ENCODE assay signal across 24 cellular contexts in genomic region chr19:31372245-31372781, GRCh38. TPM values are rescaled to one million over a fixed set of nuclear protein-coding genes. Genes with fewer than 3 reads are reported as not detected.
DNase-seq lines count a peak whose midpoint lies in the region; ATAC-seq, FAIRE-seq and TF ChIP-seq lines count a peak whose summit lies in the region.
"Had no signal": no experiment of that assay in that cellular context is flagged by ENCODE, and none has a peak within 500 bp of the region (broad histone marks: within the 10 kb centered on the region; RNA-seq: fewer than 3 reads in every experiment).

No MANE protein-coding gene starts in this region.

- H3K79me2 ChIP-seq in K562 (ENCODE audit: control insufficient read depth, insufficient read depth, low read length) = no peaks in the 10 kb centered on the region

- H3K9me3 ChIP-seq in K562 (replicated peaks; ENCODE audit: control insufficient read depth, insufficient read depth, low read depth, low read length) = no peaks in the 10 kb centered on the region
- H3K9me3 ChIP-seq: transverse colon had no signal

- POLR2A ChIA-PET in activated naive CD8-positive, alpha-beta T cell treated with anti-CD3 and anti-CD28 coated beads, Interleukin-2, amount 10 ng/mL, durations not matched to agents 7 days and 5 days (lab: Charles Lee) = no interaction called here
- POLR2A ChIA-PET in K562 (lab: Yijun Ruan, JAX) = no interaction called here

- no TSS peak for BruUV-seq in K562 (replicated peaks; lab: Mats Ljungman, UMichigan)

- no peaks in the 10 kb centered on the region; a peak in 1 of 5 replicates for H3K27me3 ChIP-seq in K562 (ENCODE audit: control insufficient read depth in 2 of 2, insufficient read depth in 2 of 2, low read length in 2 of 2)
- H3K27me3 ChIP-seq: brain microvascular endothelial cell, transverse colon had no signal

- H3K4me1 ChIP-seq in K562 (replicated peaks in 1 of 2; ENCODE audit: control insufficient read depth in 2 of 2, insufficient read depth in 2 of 2, low read length in 2 of 2) = no peaks in the 10 kb centered on the region
- H3K4me1 ChIP-seq: heart left ventricle, psoas muscle, transverse colon had no signal

- ATAC-seq in activated naive CD8-positive, alpha-beta T cell treated with anti-CD3 and anti-CD28 coated beads, Interleukin-2, amount 10 ng/mL, durations not matched to agents 7 days and 5 days (ENCODE audit: low read depth) = peak; percentile 72
- ATAC-seq in K562 = no peak
- peak; percentile 93 for ATAC-seq in stimulated activated naive CD8-positive, alpha-beta T cell treated with anti-CD3 and anti-CD28 coated beads, Interleukin-15, amount 100 ng/mL, for 72 hours
- ATAC-seq: GM23338, heart left ventricle, psoas muscle had no signal

- 0% methylated on average over 2 of the region's 2 CpGs for WGBS in K562 (ENCODE audit: insufficient coverage, low coverage, missing lambda C conversion rate)

- no peak overlapping the region for H2AFZ ChIP-seq in K562 (ENCODE audit: low read depth, low read length)
- H2AFZ ChIP-seq: GM23338 had no signal

- H3K27ac Mint-ChIP-seq in activated naive CD8-positive, alpha-beta T cell treated with anti-CD3 and anti-CD28 coated beads, Interleukin-2, amount 10 ng/mL, durations not matched to agents 7 days and 5 days = no peak overlapping the region
- H3K27ac Mint-ChIP-seq in activated naive CD8-positive, alpha-beta T cell treated with anti-CD3 and anti-CD28 coated beads for 36 hours = no peak overlapping the region
- H3K27ac Mint-ChIP-seq in stimulated activated naive CD8-positive, alpha-beta T cell treated with anti-CD3 and anti-CD28 coated beads, Interleukin-15, amount 100 ng/mL, for 72 hours = peak overlapping the region in 1 of 2 donors; percentile 38
- no peak overlapping the region for H3K27ac Mint-ChIP-seq in mesothelial cell of epicardium
- H3K27ac Mint-ChIP-seq in activated T-helper 1 cell treated with anti-CD3 and anti-CD28 coated beads, Interleukin-12 subunit alpha, Interleukin-12 subunit beta, Interleukin-2, Interleukin-4 antibody, amounts not matched to agents 30 ng/mL and 10 ng/mL and 1 ng/mL, durations not matched to agents 14 hours and 24 hours and 36 hours = no peak overlapping the region
- H3K27ac Mint-ChIP-seq: naive B cell had no signal

- TF ChIP-seq RAD21 in K562 (CRISPR knock-in tag; conservative IDR thresholded peaks at IDR 0.05 in 1 of 2, IDR thresholded peaks at IDR 0.05 in 1 of 2) = no peak

- peaks cover 24% of the 10 kb centered on the region for H3K27me3 Mint-ChIP-seq in activated naive CD8-positive, alpha-beta T cell treated with anti-CD3 and anti-CD28 coated beads, Interleukin-2, amount 10 ng/mL, durations not matched to agents 7 days and 5 days
- H3K27me3 Mint-ChIP-seq in activated naive CD8-positive, alpha-beta T cell treated with anti-CD3 and anti-CD28 coated beads for 36 hours = peaks cover 36% of the 10 kb centered on the region
- H3K27me3 Mint-ChIP-seq in stimulated activated naive CD8-positive, alpha-beta T cell treated with anti-CD3 and anti-CD28 coated beads, Interleukin-15, amount 100 ng/mL, for 72 hours = peaks cover 61% of the 10 kb centered on the region
- peaks cover 2% of the 10 kb centered on the region for H3K27me3 Mint-ChIP-seq in mesothelial cell of epicardium (ENCODE audit: low read depth)
- peaks cover 5% of the 10 kb centered on the region for H3K27me3 Mint-ChIP-seq in activated T-helper 1 cell treated with anti-CD3 and anti-CD28 coated beads, Interleukin-12 subunit alpha, Interleukin-12 subunit beta, Interleukin-2, Interleukin-4 antibody, amounts not matched to agents 30 ng/mL and 10 ng/mL and 1 ng/mL, durations not matched to agents 14 hours and 24 hours and 36 hours (ENCODE audit: insufficient read depth)

- peak; percentile 39 for DNase-seq in activated naive CD8-positive, alpha-beta T cell treated with anti-CD3 and anti-CD28 coated beads, Interleukin-2, amount 10 ng/mL, durations not matched to agents 7 days and 5 days
- no peak for DNase-seq in activated naive CD8-positive, alpha-beta T cell treated with anti-CD3 and anti-CD28 coated beads for 36 hours
- DNase-seq in Jurkat, Clone E6-1 (ENCODE audit: low read depth, low spot score) = peak; percentile 90
- DNase-seq in K562 (ENCODE audit: extremely low read depth in 1 of 4, low spot score in 3 of 4) (no peak), mesothelial cell of epicardium (ENCODE audit: low spot score in 2 of 2, unreplicated experiment in 2 of 2) (no peak)
- DNase-seq in stimulated activated naive CD8-positive, alpha-beta T cell treated with anti-CD3 and anti-CD28 coated beads, Interleukin-15, amount 100 ng/mL, for 72 hours = peak; percentile 9 to 49
- no peak for DNase-seq in activated T-helper 1 cell treated with anti-CD3 and anti-CD28 coated beads, Interleukin-12 subunit alpha, Interleukin-12 subunit beta, Interleukin-2, Interleukin-4 antibody, amounts not matched to agents 30 ng/mL and 10 ng/mL and 1 ng/mL, durations not matched to agents 14 hours and 24 hours and 36 hours (ENCODE audit: low spot score)
- DNase-seq: activated T-cell treated with anti-CD3 and anti-CD28 coated beads, Interleukin-2, amount 50 U/mL, for 1 hour; amygdala; brain microvascular endothelial cell; Calu3; foreskin melanocyte; heart left ventricle; kidney; naive B cell; NCI-H146; NCI-H345; nucleus accumbens; psoas muscle; stimulated activated CD4-positive, alpha-beta T cell treated with anti-CD3 and anti-CD28 coated beads, Interleukin-4, amount 100 ng/mL, for 1 hour; SW 1271; transverse colon had no signal

- no peaks in the 10 kb centered on the region for H3K36me3 Mint-ChIP-seq in activated naive CD8-positive, alpha-beta T cell treated with anti-CD3 and anti-CD28 coated beads, Interleukin-2, amount 10 ng/mL, durations not matched to agents 7 days and 5 days
- H3K36me3 Mint-ChIP-seq in activated naive CD8-positive, alpha-beta T cell treated with anti-CD3 and anti-CD28 coated beads for 36 hours = no peaks in the 10 kb centered on the region
- peaks cover 20% of the 10 kb centered on the region for H3K36me3 Mint-ChIP-seq in mesothelial cell of epicardium
- H3K36me3 Mint-ChIP-seq in activated T-helper 1 cell treated with anti-CD3 and anti-CD28 coated beads, Interleukin-12 subunit alpha, Interleukin-12 subunit beta, Interleukin-2, Interleukin-4 antibody, amounts not matched to agents 30 ng/mL and 10 ng/mL and 1 ng/mL, durations not matched to agents 14 hours and 24 hours and 36 hours (ENCODE audit: low read depth) = no peaks in the 10 kb centered on the region
- H3K36me3 Mint-ChIP-seq: CD14-positive monocyte, naive B cell had no signal

- no peaks in the 10 kb centered on the region for H3K36me3 ChIP-seq in K562 (ENCODE audit: control insufficient read depth, insufficient read depth, low read length)
- H3K36me3 ChIP-seq: brain microvascular endothelial cell, heart left ventricle, transverse colon had no signal

- FAIRE-seq in K562 (lab: Jason Lieb, UNC) = no peak
- FAIRE-seq: kidney had no signal

- intact Hi-C loops in K562 (cut with micrococcal nuclease) = no loop called here
- intact Hi-C loops in activated T-helper 1 cell treated with anti-CD3 and anti-CD28 coated beads, Interleukin-12 subunit alpha, Interleukin-12 subunit beta, Interleukin-2, Interleukin-4 antibody, amounts not matched to agents 30 ng/mL and 10 ng/mL and 1 ng/mL, durations not matched to agents 14 hours and 24 hours and 36 hours (cut with micrococcal nuclease) = no loop called here

- peaks cover 8% of the 10 kb centered on the region for H3K4me1 Mint-ChIP-seq in activated naive CD8-positive, alpha-beta T cell treated with anti-CD3 and anti-CD28 coated beads, Interleukin-2, amount 10 ng/mL, durations not matched to agents 7 days and 5 days
- peaks cover 16% of the 10 kb centered on the region for H3K4me1 Mint-ChIP-seq in activated naive CD8-positive, alpha-beta T cell treated with anti-CD3 and anti-CD28 coated beads for 36 hours
- H3K4me1 Mint-ChIP-seq in stimulated activated naive CD8-positive, alpha-beta T cell treated with anti-CD3 and anti-CD28 coated beads, Interleukin-15, amount 100 ng/mL, for 72 hours = peaks cover 15% of the 10 kb centered on the region
- peaks cover 4% of the 10 kb centered on the region for H3K4me1 Mint-ChIP-seq in mesothelial cell of epicardium
- peaks cover 16% of the 10 kb centered on the region for H3K4me1 Mint-ChIP-seq in activated T-helper 1 cell treated with anti-CD3 and anti-CD28 coated beads, Interleukin-12 subunit alpha, Interleukin-12 subunit beta, Interleukin-2, Interleukin-4 antibody, amounts not matched to agents 30 ng/mL and 10 ng/mL and 1 ng/mL, durations not matched to agents 14 hours and 24 hours and 36 hours (ENCODE audit: low read depth)
- H3K4me1 Mint-ChIP-seq: CD14-positive monocyte, naive B cell had no signal

- H3K9ac ChIP-seq in K562 (ENCODE audit: insufficient read depth in 1 of 2, low read depth in 2 of 2, low read length in 2 of 2) = no peak overlapping the region

- CTCF ChIA-PET in K562 (lab: Yijun Ruan, JAX; ENCODE audit: low intra/inter-chr PET ratio) = no interaction called here

- H3K4me3 Mint-ChIP-seq in activated naive CD8-positive, alpha-beta T cell treated with anti-CD3 and anti-CD28 coated beads, Interleukin-2, amount 10 ng/mL, durations not matched to agents 7 days and 5 days = no peak overlapping the region
- no peak overlapping the region for H3K4me3 Mint-ChIP-seq in activated naive CD8-positive, alpha-beta T cell treated with anti-CD3 and anti-CD28 coated beads for 36 hours
- no peak overlapping the region for H3K4me3 Mint-ChIP-seq in stimulated activated naive CD8-positive, alpha-beta T cell treated with anti-CD3 and anti-CD28 coated beads, Interleukin-15, amount 100 ng/mL, for 72 hours
- H3K4me3 Mint-ChIP-seq in mesothelial cell of epicardium = no peak overlapping the region
- H3K4me3 Mint-ChIP-seq in activated T-helper 1 cell treated with anti-CD3 and anti-CD28 coated beads, Interleukin-12 subunit alpha, Interleukin-12 subunit beta, Interleukin-2, Interleukin-4 antibody, amounts not matched to agents 30 ng/mL and 10 ng/mL and 1 ng/mL, durations not matched to agents 14 hours and 24 hours and 36 hours = no peak overlapping the region
- H3K4me3 Mint-ChIP-seq: CD14-positive monocyte, GM23338 had no signal

- TF ChIP-seq POLR2A in K562 (conservative IDR thresholded peaks at IDR 0.05) = no peak

- H3K9me1 ChIP-seq in K562 (ENCODE audit: control insufficient read depth, insufficient read depth, low read length) = no peaks in the 10 kb centered on the region

- H3K27ac ChIP-seq in K562 (ENCODE audit: extremely low read depth, low read depth, low read length) = no peak overlapping the region
- H3K27ac ChIP-seq: brain microvascular endothelial cell, heart left ventricle, psoas muscle, transverse colon had no signal

- H3K9me3 Mint-ChIP-seq in activated naive CD8-positive, alpha-beta T cell treated with anti-CD3 and anti-CD28 coated beads, Interleukin-2, amount 10 ng/mL, durations not matched to agents 7 days and 5 days = peaks cover 7% of the 10 kb centered on the region
- no peaks in the 10 kb centered on the region for H3K9me3 Mint-ChIP-seq in activated naive CD8-positive, alpha-beta T cell treated with anti-CD3 and anti-CD28 coated beads for 36 hours
- H3K9me3 Mint-ChIP-seq in stimulated activated naive CD8-positive, alpha-beta T cell treated with anti-CD3 and anti-CD28 coated beads, Interleukin-15, amount 100 ng/mL, for 72 hours = peaks cover 0 to 9% of the 10 kb centered on the region in 2 donors
- H3K9me3 Mint-ChIP-seq in mesothelial cell of epicardium = peaks cover 10% of the 10 kb centered on the region
- no peaks in the 10 kb centered on the region for H3K9me3 Mint-ChIP-seq in activated T-helper 1 cell treated with anti-CD3 and anti-CD28 coated beads, Interleukin-12 subunit alpha, Interleukin-12 subunit beta, Interleukin-2, Interleukin-4 antibody, amounts not matched to agents 30 ng/mL and 10 ng/mL and 1 ng/mL, durations not matched to agents 14 hours and 24 hours and 36 hours

- H3K4me2 ChIP-seq in K562 (ENCODE audit: insufficient read depth, low read length) = no peak overlapping the region
- H3K4me2 ChIP-seq: GM23338 had no signal

- TF ChIP-seq CTCF in K562 (IDR thresholded peaks at IDR 0.05 in 2 of 3, conservative IDR thresholded peaks at IDR 0.05 in 1 of 3; ENCODE audit: insufficient read depth in 2 of 3, low read depth in 1 of 3, low read length in 3 of 3) = no peak
- no peak for TF ChIP-seq CTCF in mesothelial cell of epicardium (IDR thresholded peaks at IDR 0.05; ENCODE audit: unreplicated experiment)

- no peaks in the 10 kb centered on the region for H4K20me1 ChIP-seq in K562 (replicated peaks; ENCODE audit: control insufficient read depth, insufficient read depth, low read length)

- no peak overlapping the region for H3K4me3 ChIP-seq in Jurkat, Clone E6-1 (ENCODE audit: low read length)
- H3K4me3 ChIP-seq in K562 = no peak overlapping the region
- H3K4me3 ChIP-seq: GM23338, heart left ventricle, psoas muscle, transverse colon had no signal

- no peak for TF ChIP-seq EP300 in K562 (IDR thresholded peaks at IDR 0.05; ENCODE audit: low read length)

- in situ Hi-C loops in K562 (cut with MboI) = no loop called here

RNA-seq across cellular contexts. Expression of gene TSHZ3, which starts 23.1 kb away (rescaled TPM):
- total RNA-seq in activated naive CD8-positive, alpha-beta T cell treated with anti-CD3 and anti-CD28 coated beads, Interleukin-2, amount 10 ng/mL, durations not matched to agents 7 days and 5 days = under 1 TPM; 0.45 to 1.00 TPM
- under 1 TPM; 0.06 TPM for total RNA-seq in activated naive CD8-positive, alpha-beta T cell treated with anti-CD3 and anti-CD28 coated beads for 36 hours
- polyA plus RNA-seq in Jurkat, Clone E6-1 (2012; ENCODE audit: insufficient read depth, insufficient read length) = 3.5 TPM
- 0.12 and 0.67 TPM in 2 replicates for total RNA-seq in K562 (2011; cell fraction: chromatin; rRNA removed; ENCODE audit: low replicate concordance)
- 0.50 TPM in 1 of 2 replicates, not detected in the other for total RNA-seq in K562 (2011; cell fraction: nucleolus; rRNA removed)
- 0.07 and 0.23 TPM in 2 replicates for total RNA-seq in K562 (2011; cell fraction: nucleoplasm; rRNA removed)
- total RNA-seq in K562 (2014; rRNA removed) = 0.04 TPM in 1 of 2 replicates, not detected in the other
- total RNA-seq in K562 (2014; rRNA removed; fragmentation: Illumina TruSeq; extraction: Trizol) = not detected in 2 replicates
- not detected in 2 replicates for total RNA-seq in K562 (2015; rRNA removed; fragmentation: Illumina TruSeq; extraction: Trizol)
- 0.07 and 0.13 TPM in 2 replicates for total RNA-seq in K562 (2021)
- polyA plus RNA-seq in K562 (2011; rRNA removed) = 0.03 and 0.05 TPM in 2 replicates
- 0.01 and 0.03 TPM in 2 replicates for polyA plus RNA-seq in K562 (2011; cell fraction: cytosol; rRNA removed)
- 0.04 and 0.24 TPM in 2 replicates for polyA plus RNA-seq in K562 (2011; cell fraction: nucleus; rRNA removed)
- 0.07 and 0.29 TPM in 2 replicates for polyA plus RNA-seq in K562 (2012)
- polyA plus RNA-seq in K562 (2014; fragmentation: Illumina TruSeq; extraction: Trizol) = 0.04 and 0.07 TPM in 2 replicates
- under 1 TPM in 1 of 2 experiments, not detected in 1; 0.03 TPM for polyA plus RNA-seq in K562 (2014; fragmentation: Nextera tagmentation; extraction: Ambion mirVana)
- 0.03 TPM in 1 of 2 replicates, not detected in the other for polyA plus RNA-seq in K562 (2014; rRNA removed)
- 0.12 TPM in 1 of 2 replicates, not detected in the other for polyA minus RNA-seq in K562 (2011; rRNA and poly(A)+ RNA removed)
- polyA minus RNA-seq in K562 (2011; cell fraction: cytosol; rRNA and poly(A)+ RNA removed) = not detected in 2 replicates
- polyA minus RNA-seq in K562 (2011; cell fraction: nucleus; rRNA and poly(A)+ RNA removed) = under 0.01 TPM in 2 replicates
- 82.5 to 87.1 TPM (median 82.9 TPM) in 3 replicates for total RNA-seq in mesothelial cell of epicardium
- total RNA-seq in activated T-helper 1 cell treated with anti-CD3 and anti-CD28 coated beads, Interleukin-12 subunit alpha, Interleukin-12 subunit beta, Interleukin-2, Interleukin-4 antibody, amounts not matched to agents 30 ng/mL and 10 ng/mL and 1 ng/mL, durations not matched to agents 14 hours and 24 hours and 36 hours = 1.5 and 2.0 TPM in 2 replicates
- total RNA-seq: Calu3 had no signal

Comparison
In these comparisons a context has a peak if more than half of its experiments do, and no peak if none do; other contexts are left out.
1. DNase-seq: peak in activated naive CD8-positive, alpha-beta T cell treated with anti-CD3 and anti-CD28 coated beads, Interleukin-2, amount 10 ng/mL, durations not matched to agents 7 days and 5 days (single experiment), Jurkat, Clone E6-1 (single experiment) and stimulated activated naive CD8-positive, alpha-beta T cell treated with anti-CD3 and anti-CD28 coated beads, Interleukin-15, amount 100 ng/mL, for 72 hours (2 of 2); none in activated naive CD8-positive, alpha-beta T cell treated with anti-CD3 and anti-CD28 coated beads for 36 hours (single experiment), K562 (0 of 4), mesothelial cell of epicardium (0 of 2) and activated T-helper 1 cell treated with anti-CD3 and anti-CD28 coated beads, Interleukin-12 subunit alpha, Interleukin-12 subunit beta, Interleukin-2, Interleukin-4 antibody, amounts not matched to agents 30 ng/mL and 10 ng/mL and 1 ng/mL, durations not matched to agents 14 hours and 24 hours and 36 hours (single experiment).
2. RNA of gene TSHZ3, which starts 23.1 kb away (total RNA-seq): 82.5 to 87.1 TPM in mesothelial cell of epicardium; 1.5 to 2.0 TPM in activated T-helper 1 cell treated with anti-CD3 and anti-CD28 coated beads, Interleukin-12 subunit alpha, Interleukin-12 subunit beta, Interleukin-2, Interleukin-4 antibody, amounts not matched to agents 30 ng/mL and 10 ng/mL and 1 ng/mL, durations not matched to agents 14 hours and 24 hours and 36 hours, 0.45 to 1.00 TPM in activated naive CD8-positive, alpha-beta T cell treated with anti-CD3 and anti-CD28 coated beads, Interleukin-2, amount 10 ng/mL, durations not matched to agents 7 days and 5 days, 0.06 TPM in activated naive CD8-positive, alpha-beta T cell treated with anti-CD3 and anti-CD28 coated beads for 36 hours and 0.04 to 0.67 TPM in K562; every median in the first group is over 10 times any median in the second.